10 cellular contexts compared by ENCODE assay signal in the genomic region with DNA sequence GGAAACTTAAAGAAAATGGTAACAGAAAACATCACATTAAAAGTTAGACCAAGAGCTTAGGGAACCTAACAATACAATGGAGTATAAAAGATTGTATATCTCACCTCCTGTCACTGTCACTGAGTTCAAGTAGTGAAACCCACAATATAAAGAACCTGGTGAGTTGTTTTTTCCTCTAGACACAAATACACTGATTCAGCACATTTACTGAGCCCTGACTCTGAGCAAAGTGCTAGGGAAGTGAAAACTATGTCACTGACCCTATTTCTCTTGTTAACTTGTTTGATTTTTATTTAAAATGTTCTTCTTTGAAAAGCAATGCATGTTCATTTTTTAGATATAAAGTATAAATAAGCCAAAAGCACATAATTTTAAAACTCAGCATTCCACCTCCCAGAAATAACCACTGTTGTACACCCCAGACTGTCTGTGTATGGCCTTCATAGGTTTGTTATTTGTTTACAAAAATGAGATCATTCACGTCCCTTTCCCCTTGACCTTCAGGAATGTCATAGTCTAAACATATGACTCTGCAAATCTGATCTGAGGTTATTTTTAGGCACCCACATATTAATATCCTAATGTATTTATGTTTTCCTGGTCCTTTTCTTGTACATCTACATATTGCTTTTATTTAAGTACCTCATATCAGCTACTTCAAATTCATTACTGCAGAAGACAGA.
DNase-seq lines count a peak whose midpoint lies in the region; ATAC-seq, FAIRE-seq and TF ChIP-seq lines count a peak whose summit lies in the region.
"Had no signal": no experiment of that assay in that cellular context is flagged by ENCODE, and none has a peak within 500 bp of the region (broad histone marks: within the 10 kb centered on the region; RNA-seq: fewer than 3 reads in every experiment).

No MANE protein-coding gene starts in this region.

- H3K4me3 ChIP-seq in small intestine (ENCODE audit: low read depth in 1 of 2, low read length in 2 of 2): no peak overlapping the region
- H3K4me3 ChIP-seq in PC-3 (ENCODE audit: low read length): no peak overlapping the region

- H4K20me1 ChIP-seq in PC-3 (ENCODE audit: low read length): no peaks in the 10 kb centered on the region

- H3K4me1 ChIP-seq in small intestine (ENCODE audit: control insufficient read depth in 2 of 2, insufficient read depth in 1 of 2, low read depth in 1 of 2, low read length in 1 of 2) (no peaks in the 10 kb centered on the region), PC-3 (ENCODE audit: insufficient read depth, low read length) (no peaks in the 10 kb centered on the region)

- CTCF ChIA-PET in PC-3 (lab: Charles Lee): no interaction called here

- BruUV-seq in PC-3 (replicated peaks; lab: Mats Ljungman, UMichigan): no TSS peak

- H3K9me2 ChIP-seq in PC-3 (replicated peaks; ENCODE audit: low read length): no peaks in the 10 kb centered on the region

- intact Hi-C loops in PC-3 (cut with micrococcal nuclease): loop anchor here (5.0 kb wide), 2 partner anchors 259 to 399 kb away; no protein-coding TSS in a partner anchor

- H3K27ac ChIP-seq in small intestine (ENCODE audit: low read depth in 1 of 2, low read length in 1 of 2) (no peak overlapping the region), PC-3 (ENCODE audit: low read length) (no peak overlapping the region)

- no peak overlapping the region for H3K4me2 ChIP-seq in PC-3 (ENCODE audit: low read length)

- DNase-seq in stimulated activated CD4-positive, alpha-beta T cell treated with anti-CD3 and anti-CD28 coated beads, Interleukin-2, amount 100 ng/mL, for 24 hours: no peak
- no peak for DNase-seq in small intestine
- no peak for DNase-seq in PC-3
- DNase-seq in NCI-H2196 treated with DMSO at 0.1 percent for 48 hours (lab: John Stamatoyannopoulos, UW; ENCODE audit: unreplicated experiment): no peak
- DNase-seq: NCI-H510A had no signal

- no peak for TF ChIP-seq CTCF in PC-3 (conservative IDR thresholded peaks at IDR 0.05; ENCODE audit: low read depth, low read length)

- FAIRE-seq in islet of Langerhans (lab: Jason Lieb, UNC) (peak; percentile 99), small intestine (lab: Jason Lieb, UNC) (no peak)
- FAIRE-seq: urothelium cell line had no signal

- H3K9ac ChIP-seq in PC-3 (ENCODE audit: low read length): no peak overlapping the region

- H2AFZ ChIP-seq in PC-3 (ENCODE audit: low read length): no peak overlapping the region

- ATAC-seq in GM18508 (IDR thresholded peaks at IDR 0.05; ENCODE audit: insufficient read depth, unreplicated experiment) (peak; percentile 57), GM21360 (IDR thresholded peaks at IDR 0.05; ENCODE audit: unreplicated experiment) (peak; percentile 52), HG03280 (IDR thresholded peaks at IDR 0.05; ENCODE audit: unreplicated experiment) (peak; percentile 72), PC-3 (no peak)

- no peaks in the 10 kb centered on the region for H3K36me3 ChIP-seq in small intestine (ENCODE audit: control insufficient read depth in 2 of 2, insufficient read depth in 2 of 2, low read length in 2 of 2)
- no peaks in the 10 kb centered on the region for H3K36me3 ChIP-seq in PC-3 (ENCODE audit: low read depth, low read length)

- H3K9me3 ChIP-seq in small intestine (ENCODE audit: control insufficient read depth, low read depth) (no peaks in the 10 kb centered on the region), PC-3 (ENCODE audit: low read length) (no peaks in the 10 kb centered on the region)

- no peaks in the 10 kb centered on the region for H3K27me3 ChIP-seq in small intestine (ENCODE audit: control insufficient read depth in 2 of 2, insufficient read depth in 2 of 2, low read length in 2 of 2)
- peaks cover 32% of the 10 kb centered on the region for H3K27me3 ChIP-seq in PC-3 (ENCODE audit: low read length)

- H3K79me2 ChIP-seq in PC-3 (ENCODE audit: low read length): no peaks in the 10 kb centered on the region

- no peaks in the 10 kb centered on the region for H3F3A ChIP-seq in PC-3 (ENCODE audit: low read length, unreplicated experiment)

- WGBS in small intestine, 3 donors: 30 to 34% (median 31%) methylated on average over 1 of the region's 1 CpG

- POLR2A ChIA-PET in PC-3 (lab: Charles Lee; ENCODE audit: unreplicated experiment): no interaction called here
